In genomic region chr6:156822747-156823206, GRCh38 we compare ENCODE assay signal across 1 cellular context.
TF ChIP-seq lines count a peak whose summit lies in the region.

No MANE protein-coding gene starts in this region.

TF ChIP-seq in SK-N-SH, 30 proteins besides CTCF, POLR2A, EP300 and RAD21 (continued from another document):
- no peak for TF ChIP-seq IRF3 (IDR thresholded peaks at IDR 0.05; ENCODE audit: low read depth, low read length)
